In the genomic region with DNA sequence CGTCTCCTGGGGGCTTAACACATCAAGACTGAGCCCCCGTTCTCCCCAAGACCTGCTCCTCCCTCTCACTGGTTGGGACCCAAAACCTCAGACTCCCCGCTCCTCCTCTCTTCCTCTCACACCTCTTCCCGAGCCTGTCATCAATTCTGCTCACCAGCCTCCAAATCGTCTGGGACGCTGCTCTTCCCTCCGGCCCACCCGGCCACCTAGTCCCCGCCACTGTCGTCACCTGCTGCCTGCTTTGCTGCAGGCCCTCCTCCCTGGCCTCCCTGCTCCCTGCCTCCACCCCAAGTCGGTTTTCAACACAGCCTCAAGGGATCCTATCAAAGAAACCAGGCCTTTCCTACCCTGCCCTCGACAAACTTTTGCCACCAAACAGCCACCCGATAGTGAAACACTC, we compare ENCODE assay signal across 13 cellular contexts. TPM values are rescaled to one million over a fixed set of nuclear protein-coding genes. Genes with fewer than 3 reads are reported as not detected.
DNase-seq lines count a peak whose midpoint lies in the region; ATAC-seq and TF ChIP-seq lines count a peak whose summit lies in the region.
"Had no signal": no experiment of that assay in that cellular context is flagged by ENCODE, and none has a peak within 500 bp of the region (broad histone marks: within the 10 kb centered on the region; RNA-seq: fewer than 3 reads in every experiment).

No MANE protein-coding gene starts in this region.

- no peaks in the 10 kb centered on the region for H3K79me2 ChIP-seq in HCT116 (ENCODE audit: insufficient read depth, low read length)

- TF ChIP-seq CTCF in HCT116 (IDR thresholded peaks at IDR 0.05 in 2 of 3, conservative IDR thresholded peaks at IDR 0.05 in 1 of 3; ENCODE audit: borderline replicate concordance in 1 of 3, insufficient read depth in 1 of 3, low read depth in 2 of 3, low read length in 2 of 3) = no peak
- no peak for TF ChIP-seq CTCF in nephron (IDR thresholded peaks at IDR 0.05; ENCODE audit: unreplicated experiment in 3 of 3)
- no peak for TF ChIP-seq CTCF in thyroid gland (IDR thresholded peaks at IDR 0.05)
- no peak for TF ChIP-seq CTCF in tibial nerve (IDR thresholded peaks at IDR 0.05)

- no TSS peak for BruUV-seq in HCT116 (replicated peaks; lab: Mats Ljungman, UMichigan)

- no peaks in the 10 kb centered on the region for H4K20me1 ChIP-seq in HCT116 (ENCODE audit: insufficient read depth)

- H3K27ac Mint-ChIP-seq in CD8-positive, alpha-beta memory T cell = peak overlapping the region; percentile 77 to 99 (median 92)
- peak overlapping the region; percentile 91 for H3K27ac Mint-ChIP-seq in activated T-helper 2 cell treated with anti-CD3 and anti-CD28 coated beads, Interferon-gamma antibody, Interleukin-2, Interleukin-4, amounts not matched to agents 10 μg/mL and 5 μg/mL and 100 μg/mL, durations not matched to agents 14 hours and 24 hours and 36 hours
- peak overlapping the region; percentile 81 to 87 (median 86) for H3K27ac Mint-ChIP-seq in nephron

- no peak overlapping the region for H3K27ac ChIP-seq in CD8-positive, alpha-beta memory T cell (ENCODE audit: low read depth, low read length)
- no peak overlapping the region for H3K27ac ChIP-seq in HCT116 (ENCODE audit: low read depth, low read length)
- H3K27ac ChIP-seq in thyroid gland = peak overlapping the region in 1 of 3 donors; percentile 65
- H3K27ac ChIP-seq in tibial nerve = peak overlapping the region in 1 of 4 donors; percentile 77

- CTCF ChIA-PET in CD8-positive, alpha-beta memory T cell (lab: Charles Lee) = interaction anchor here (1.5 kb wide), 1 partner anchor 11 kb away, joined by 5 read pairs; no protein-coding TSS in a partner anchor
- CTCF ChIA-PET in HCT116 (lab: Charles Lee) = interaction anchor here (2.6 kb wide), 1 partner anchor 11 kb away, joined by 7 read pairs; no protein-coding TSS in a partner anchor

- H3K4me1 Mint-ChIP-seq in CD8-positive, alpha-beta memory T cell = peaks cover 51 to 63% (median 53%) of the 10 kb centered on the region in 3 donors
- H3K4me1 Mint-ChIP-seq in activated T-helper 2 cell treated with anti-CD3 and anti-CD28 coated beads, Interferon-gamma antibody, Interleukin-2, Interleukin-4, amounts not matched to agents 10 μg/mL and 5 μg/mL and 100 μg/mL, durations not matched to agents 14 hours and 24 hours and 36 hours (ENCODE audit: low read depth) = peaks cover 38% of the 10 kb centered on the region
- peaks cover 21% of the 10 kb centered on the region for H3K4me1 Mint-ChIP-seq in nephron

- no peak for ATAC-seq in HCT116
- ATAC-seq: esophagus mucosa had no signal

- no peaks in the 10 kb centered on the region for H3K9me2 ChIP-seq in HCT116 (ENCODE audit: insufficient read depth)

- no peaks in the 10 kb centered on the region for H3K27me3 Mint-ChIP-seq in CD8-positive, alpha-beta memory T cell
- H3K27me3 Mint-ChIP-seq in activated T-helper 2 cell treated with anti-CD3 and anti-CD28 coated beads, Interferon-gamma antibody, Interleukin-2, Interleukin-4, amounts not matched to agents 10 μg/mL and 5 μg/mL and 100 μg/mL, durations not matched to agents 14 hours and 24 hours and 36 hours (ENCODE audit: low read depth) = no peaks in the 10 kb centered on the region
- H3K27me3 Mint-ChIP-seq in nephron (ENCODE audit: low read depth) = peaks cover 33% of the 10 kb centered on the region

- TF ChIP-seq POLR2A in HCT116 (IDR thresholded peaks at IDR 0.05; ENCODE audit: borderline replicate concordance, extremely low read depth, insufficient read depth, insufficient read length) (no peak), thyroid gland (IDR thresholded peaks at IDR 0.05) (no peak), tibial nerve (IDR thresholded peaks at IDR 0.05) (no peak)

- RAD21 ChIA-PET in HCT116 (lab: Charles Lee; ENCODE audit: low non-redundant PET in 1 of 2, low total read pairs in 2 of 2, uncharacterized antibody in 2 of 2, unreplicated experiment in 2 of 2) = no interaction called here

- peak overlapping the region; percentile 95 for H3K4me3 ChIP-seq in CD8-positive, alpha-beta memory T cell (ENCODE audit: low read length)
- H3K4me3 ChIP-seq in HCT116 (replicated peaks in 1 of 2; ENCODE audit: low read depth in 1 of 2, low read length in 2 of 2) (no peak overlapping the region), thyroid gland (replicated peaks in 1 of 3) (no peak overlapping the region), tibial nerve (no peak overlapping the region)

- H3K36me3 Mint-ChIP-seq in CD8-positive, alpha-beta memory T cell = peaks cover 3 to 73% (median 5%) of the 10 kb centered on the region in 3 donors
- H3K36me3 Mint-ChIP-seq in activated T-helper 2 cell treated with anti-CD3 and anti-CD28 coated beads, Interferon-gamma antibody, Interleukin-2, Interleukin-4, amounts not matched to agents 10 μg/mL and 5 μg/mL and 100 μg/mL, durations not matched to agents 14 hours and 24 hours and 36 hours (ENCODE audit: low read depth) = peaks cover 50% of the 10 kb centered on the region
- H3K36me3 Mint-ChIP-seq in nephron (ENCODE audit: low read depth) = no peaks in the 10 kb centered on the region

- TF ChIP-seq RAD21 in HCT116 (IDR thresholded peaks at IDR 0.05; ENCODE audit: low read depth) = no peak

- H3K9ac ChIP-seq in HCT116 (ENCODE audit: low read length) = no peak overlapping the region

- H3K36me3 ChIP-seq in CD8-positive, alpha-beta memory T cell (ENCODE audit: insufficient read depth, low read length) = peaks cover 29% of the 10 kb centered on the region
- H3K36me3 ChIP-seq in HCT116 (ENCODE audit: control insufficient read depth in 1 of 2, insufficient read depth in 2 of 2, low read length in 2 of 2) (no peaks in the 10 kb centered on the region), thyroid gland (no peaks in the 10 kb centered on the region), tibial nerve (peaks cover 0 to 7% (median 0%) of the 10 kb centered on the region in 3 donors)
- H3K36me3 ChIP-seq: sigmoid colon had no signal

- 74 to 79% methylated on average over 13 of the region's 13 CpGs for WGBS in thyroid gland, 2 donors
- WGBS in tibial nerve, 2 donors = 75 to 77% methylated on average over 13 of the region's 13 CpGs

- no peak for TF ChIP-seq EP300 in tibial nerve (IDR thresholded peaks at IDR 0.05)

- H2AFZ ChIP-seq in HCT116 (ENCODE audit: low read depth, low read length, poor library complexity, severe bottlenecking) = no peak overlapping the region

- H3K9me3 ChIP-seq in CD8-positive, alpha-beta memory T cell (ENCODE audit: low read length) = no peaks in the 10 kb centered on the region
- no peaks in the 10 kb centered on the region for H3K9me3 ChIP-seq in HCT116 (ENCODE audit: control insufficient read depth in 1 of 2, insufficient read depth in 1 of 2, low read depth in 1 of 2, low read length in 2 of 2)
- no peaks in the 10 kb centered on the region for H3K9me3 ChIP-seq in thyroid gland
- H3K9me3 ChIP-seq in tibial nerve = no peaks in the 10 kb centered on the region
- H3K9me3 ChIP-seq: sigmoid colon had no signal

- peak overlapping the region; percentile 47 for H3K4me2 ChIP-seq in HCT116 (ENCODE audit: low read length)

- intact Hi-C loops in HCT116 (cut with micrococcal nuclease) = no loop called here
- intact Hi-C loops in activated T-helper 2 cell treated with anti-CD3 and anti-CD28 coated beads, Interferon-gamma antibody, Interleukin-2, Interleukin-4, amounts not matched to agents 10 μg/mL and 5 μg/mL and 100 μg/mL, durations not matched to agents 14 hours and 24 hours and 36 hours (cut with micrococcal nuclease) = no loop called here
- intact Hi-C loops in thyroid gland (cut with DNase I) = no loop called here

- H3K9me3 Mint-ChIP-seq in CD8-positive, alpha-beta memory T cell = no peaks in the 10 kb centered on the region
- H3K9me3 Mint-ChIP-seq in activated T-helper 2 cell treated with anti-CD3 and anti-CD28 coated beads, Interferon-gamma antibody, Interleukin-2, Interleukin-4, amounts not matched to agents 10 μg/mL and 5 μg/mL and 100 μg/mL, durations not matched to agents 14 hours and 24 hours and 36 hours = no peaks in the 10 kb centered on the region
- H3K9me3 Mint-ChIP-seq in nephron = no peaks in the 10 kb centered on the region

- no peak for DNase-seq in CD8-positive, alpha-beta memory T cell
- no peak for DNase-seq in HCT116 (ENCODE audit: low read depth, low spot score)
- DNase-seq in activated T-helper 2 cell treated with anti-CD3 and anti-CD28 coated beads, Interferon-gamma antibody, Interleukin-2, Interleukin-4, amounts not matched to agents 10 μg/mL and 5 μg/mL and 100 μg/mL, durations not matched to agents 14 hours and 24 hours and 36 hours (ENCODE audit: low spot score) = no peak
- DNase-seq in thyroid gland = no peak
- no peak for DNase-seq in tibial nerve (ENCODE audit: low spot score in 2 of 2)
- DNase-seq in DMS79 (lab: John Stamatoyannopoulos, UW) = no peak
- DNase-seq: caudate nucleus, NCI-H1105, NCI-H524 treated with DMSO at 0.1 percent for 48 hours, sigmoid colon had no signal

- POLR2A ChIA-PET in CD8-positive, alpha-beta memory T cell (lab: Charles Lee) = no interaction called here
- POLR2A ChIA-PET in HCT116 (lab: Charles Lee) = no interaction called here

- H3K4me3 Mint-ChIP-seq in CD8-positive, alpha-beta memory T cell = peak overlapping the region; percentile 82 to 97 (median 94)
- H3K4me3 Mint-ChIP-seq in activated T-helper 2 cell treated with anti-CD3 and anti-CD28 coated beads, Interferon-gamma antibody, Interleukin-2, Interleukin-4, amounts not matched to agents 10 μg/mL and 5 μg/mL and 100 μg/mL, durations not matched to agents 14 hours and 24 hours and 36 hours (ENCODE audit: low read depth) = peak overlapping the region; percentile 98
- H3K4me3 Mint-ChIP-seq in nephron = no peak overlapping the region

- no peaks in the 10 kb centered on the region for H3K27me3 ChIP-seq in CD8-positive, alpha-beta memory T cell (ENCODE audit: insufficient read depth, low read length, poor library complexity, severe bottlenecking)
- H3K27me3 ChIP-seq in HCT116 (ENCODE audit: insufficient read depth, low read length) (no peaks in the 10 kb centered on the region), thyroid gland (no peaks in the 10 kb centered on the region), tibial nerve (peaks cover 0 to 8% of the 10 kb centered on the region in 2 donors)

- H3K4me1 ChIP-seq in CD8-positive, alpha-beta memory T cell (ENCODE audit: insufficient read depth, low read length) = peaks cover 50% of the 10 kb centered on the region
- H3K4me1 ChIP-seq in HCT116 (ENCODE audit: control insufficient read depth in 1 of 2, insufficient read depth in 2 of 2, low read length in 2 of 2) = peaks cover 19 to 35% of the 10 kb centered on the region in 2 experiments
- H3K4me1 ChIP-seq in thyroid gland = peaks cover 9 to 26% of the 10 kb centered on the region in 2 donors
- H3K4me1 ChIP-seq in tibial nerve = peaks cover 0 to 28% (median 9%) of the 10 kb centered on the region in 4 donors

RNA-seq across cellular contexts. Expression of a gene that starts 3.1 kb away (rescaled TPM):
- 100 to 1,000 TPM; 162 to 171 TPM for total RNA-seq in CD8-positive, alpha-beta memory T cell
- polyA plus RNA-seq in CD8-positive, alpha-beta memory T cell = 323 TPM
- total RNA-seq in HCT116 (2021; ENCODE audit: unreplicated experiment) (4.5 TPM), thyroid gland (10 to 100 TPM; 15.2 to 30.6 (median 19.2) TPM), tibial nerve (10 to 100 TPM; 11.7 to 24.9 (median 19.4) TPM)
- polyA plus RNA-seq in HCT116 (2012) = 3.3 and 3.4 TPM in 2 replicates
- 166 and 168 TPM in 2 replicates for total RNA-seq in activated T-helper 2 cell treated with anti-CD3 and anti-CD28 coated beads, Interferon-gamma antibody, Interleukin-2, Interleukin-4, amounts not matched to agents 10 μg/mL and 5 μg/mL and 100 μg/mL, durations not matched to agents 14 hours and 24 hours and 36 hours

RNA-seq across cellular contexts. Expression of a gene that starts 36.2 kb away (rescaled TPM):
- total RNA-seq in CD8-positive, alpha-beta memory T cell = under 1 TPM; 0.29 to 0.31 TPM
- 1.0 TPM for polyA plus RNA-seq in CD8-positive, alpha-beta memory T cell
- total RNA-seq in HCT116 (2021; ENCODE audit: unreplicated experiment) (32.0 TPM), thyroid gland (10 to 100 TPM in 3 of 4 donors, 1 to 10 TPM in 1; 6.5 to 17.3 (median 11.0) TPM), tibial nerve (10 to 100 TPM; 12.5 to 21.6 (median 17.0) TPM)
- polyA plus RNA-seq in HCT116 (2012) = 22.8 and 27.4 TPM in 2 replicates
- total RNA-seq in activated T-helper 2 cell treated with anti-CD3 and anti-CD28 coated beads, Interferon-gamma antibody, Interleukin-2, Interleukin-4, amounts not matched to agents 10 μg/mL and 5 μg/mL and 100 μg/mL, durations not matched to agents 14 hours and 24 hours and 36 hours = 0.09 TPM in 1 of 2 replicates, not detected in the other
- total RNA-seq: mononuclear cell had no signal

RNA-seq across cellular contexts. Expression of a gene that starts 55.8 kb away (rescaled TPM):
- total RNA-seq in CD8-positive, alpha-beta memory T cell = under 1 TPM; 0.09 to 0.20 TPM
- 0.02 TPM for polyA plus RNA-seq in CD8-positive, alpha-beta memory T cell
- total RNA-seq in HCT116 (2021; ENCODE audit: unreplicated experiment) (45.4 TPM), thyroid gland (under 1 TPM in 1 of 4 donors, not detected in 3; 0.05 TPM), tibial nerve (1 to 10 TPM in 3 of 4 donors, under 1 TPM in 1; 0.30 to 4.4 (median 3.1) TPM)
- polyA plus RNA-seq in HCT116 (2012) = 30.1 TPM in 2 replicates
- total RNA-seq in activated T-helper 2 cell treated with anti-CD3 and anti-CD28 coated beads, Interferon-gamma antibody, Interleukin-2, Interleukin-4, amounts not matched to agents 10 μg/mL and 5 μg/mL and 100 μg/mL, durations not matched to agents 14 hours and 24 hours and 36 hours = 0.11 TPM in 2 replicates
- total RNA-seq: esophagus mucosa had no signal

Comparison
In these comparisons a context has a peak if more than half of its experiments do, and no peak if none do; other contexts are left out.
1. H3K4me3 Mint-ChIP-seq: peak in CD8-positive, alpha-beta memory T cell (7 of 7) and activated T-helper 2 cell treated with anti-CD3 and anti-CD28 coated beads, Interferon-gamma antibody, Interleukin-2, Interleukin-4, amounts not matched to agents 10 μg/mL and 5 μg/mL and 100 μg/mL, durations not matched to agents 14 hours and 24 hours and 36 hours (single experiment); none in nephron (0 of 3).
2. Peak in every context shown above with its lines, with median percentiles within 50 percentile points of each other: H3K27ac Mint-ChIP-seq.